17 cellular contexts compared by ENCODE assay signal in the genomic region with DNA sequence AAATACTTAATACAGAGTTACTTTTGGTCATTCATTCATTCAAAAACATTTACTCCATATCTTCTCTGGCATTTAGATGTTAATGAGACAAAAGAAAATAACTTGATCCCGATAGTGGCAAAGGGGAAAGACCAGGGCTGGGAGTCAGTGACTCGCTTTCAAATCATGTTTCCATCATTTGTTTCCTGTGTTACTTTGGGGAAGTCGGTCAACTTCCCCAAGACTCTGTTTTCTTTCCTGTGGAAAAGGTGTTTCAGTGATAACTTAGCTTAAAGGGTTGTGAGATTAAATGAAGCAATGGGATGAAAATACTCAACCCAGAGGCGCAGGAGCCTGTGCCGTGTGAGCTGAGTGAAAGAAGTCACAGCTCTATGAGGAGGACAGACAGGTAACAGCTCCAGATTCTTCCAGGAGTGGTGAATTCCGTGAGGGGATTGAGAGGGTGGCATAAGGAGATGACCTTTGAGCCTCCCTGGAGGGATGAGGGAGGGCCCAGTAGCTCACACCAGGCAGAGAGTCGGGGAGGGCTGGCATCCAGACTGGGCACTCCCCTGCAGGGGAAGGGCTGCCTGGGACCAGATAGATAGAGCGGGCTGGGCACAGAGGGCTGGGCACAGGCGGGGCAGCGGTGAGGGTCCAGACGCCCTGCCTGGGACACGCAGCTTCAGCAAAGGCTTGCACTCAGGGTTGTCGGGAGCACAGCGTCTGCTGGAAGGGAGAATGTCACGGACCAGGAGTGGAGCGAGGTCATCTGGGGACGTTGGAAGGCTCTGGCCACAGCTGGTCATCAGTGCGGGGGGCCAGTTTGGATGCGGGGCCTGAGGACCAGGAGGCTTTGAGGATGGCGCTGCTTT.
DNase-seq lines count a peak whose midpoint lies in the region; ATAC-seq and TF ChIP-seq lines count a peak whose summit lies in the region.
"Had no signal": no experiment of that assay in that cellular context is flagged by ENCODE, and none has a peak within 500 bp of the region (broad histone marks: within the 10 kb centered on the region; RNA-seq: fewer than 3 reads in every experiment).

No MANE protein-coding gene starts in this region.

- no peaks in the 10 kb centered on the region for H3K27me3 Mint-ChIP-seq in CD4-positive, CD25-positive, alpha-beta regulatory T cell
- H3K27me3 Mint-ChIP-seq in IgD-negative memory B cell (no peaks in the 10 kb centered on the region), endothelial cell (ENCODE audit: unreplicated experiment) (peaks cover 12% of the 10 kb centered on the region)
- no peaks in the 10 kb centered on the region for H3K27me3 Mint-ChIP-seq in naive thymus-derived CD8-positive, alpha-beta T cell
- H3K27me3 Mint-ChIP-seq: CD4-positive, alpha-beta memory T cell had no signal

- H3K9ac ChIP-seq in smooth muscle cell (ENCODE audit: low read depth): no peak overlapping the region

- ATAC-seq in CD4-positive, CD25-positive, alpha-beta regulatory T cell (ENCODE audit: low read depth in 2 of 2): no peak
- no peak for ATAC-seq in naive thymus-derived CD8-positive, alpha-beta T cell
- ATAC-seq in HG03045 (IDR thresholded peaks at IDR 0.05; ENCODE audit: unreplicated experiment): no peak

- H3K4me1 ChIP-seq in CD4-positive, CD25-positive, alpha-beta regulatory T cell (ENCODE audit: control insufficient read depth, insufficient read depth, low read length, poor library complexity, severe bottlenecking): no peaks in the 10 kb centered on the region
- H3K4me1 ChIP-seq in smooth muscle cell (ENCODE audit: low read depth): no peaks in the 10 kb centered on the region
- H3K4me1 ChIP-seq: right lobe of liver had no signal

- H3K27ac ChIP-seq in CD4-positive, CD25-positive, alpha-beta regulatory T cell (ENCODE audit: insufficient read depth, low read length, poor library complexity, severe bottlenecking): no peak overlapping the region
- no peak overlapping the region for H3K27ac ChIP-seq in smooth muscle cell (ENCODE audit: low read depth)
- H3K27ac ChIP-seq: right lobe of liver, testis, WERI-Rb-1 had no signal

- no peak overlapping the region for H3K4me2 ChIP-seq in smooth muscle cell

- H3K79me2 ChIP-seq in smooth muscle cell (ENCODE audit: low read depth): peaks cover 67% of the 10 kb centered on the region

- no peak overlapping the region for H2AFZ ChIP-seq in smooth muscle cell (ENCODE audit: low read depth)

- no peak for DNase-seq in CD4-positive, CD25-positive, alpha-beta regulatory T cell
- DNase-seq in endothelial cell (ENCODE audit: low spot score): no peak
- DNase-seq in naive thymus-derived CD8-positive, alpha-beta T cell: no peak
- DNase-seq in smooth muscle cell (lab: John Stamatoyannopoulos, UW; ENCODE audit: unreplicated experiment): no peak
- no peak for DNase-seq in stimulated activated CD4-positive, alpha-beta T cell treated with anti-CD3 and anti-CD28 coated beads, Interleukin-4, amount 100 ng/mL, for 4 hours
- DNase-seq in RKO (ENCODE audit: low spot score): no peak
- DNase-seq: activated T-cell treated with anti-CD3 and anti-CD28 coated beads, Interleukin-2, amount 50 U/mL, for 1 hour; CD4-positive, alpha-beta memory T cell; KG1; NCI-H1694 treated with DMSO at 0.1 percent for 48 hours; NCI-H524 treated with DMSO at 0.1 percent for 48 hours; right lobe of liver; SHP77; testis; WERI-Rb-1 had no signal

- no peaks in the 10 kb centered on the region for H3K9me3 Mint-ChIP-seq in CD4-positive, CD25-positive, alpha-beta regulatory T cell
- no peaks in the 10 kb centered on the region for H3K9me3 Mint-ChIP-seq in IgD-negative memory B cell
- H3K9me3 Mint-ChIP-seq in endothelial cell (ENCODE audit: unreplicated experiment): no peaks in the 10 kb centered on the region
- no peaks in the 10 kb centered on the region for H3K9me3 Mint-ChIP-seq in naive thymus-derived CD8-positive, alpha-beta T cell

- peaks cover 11 to 36% (median 26%) of the 10 kb centered on the region in 4 donors for H3K4me1 Mint-ChIP-seq in CD4-positive, CD25-positive, alpha-beta regulatory T cell
- H3K4me1 Mint-ChIP-seq in IgD-negative memory B cell: peaks cover 0 to 10% (median 3%) of the 10 kb centered on the region in 3 donors
- H3K4me1 Mint-ChIP-seq in endothelial cell (ENCODE audit: unreplicated experiment): peaks cover 45% of the 10 kb centered on the region
- peaks cover 31 to 64% (median 50%) of the 10 kb centered on the region in 4 donors for H3K4me1 Mint-ChIP-seq in naive thymus-derived CD8-positive, alpha-beta T cell

- H3K4me3 ChIP-seq in CD4-positive, CD25-positive, alpha-beta regulatory T cell (ENCODE audit: low read depth, low read length): no peak overlapping the region
- no peak overlapping the region for H3K4me3 ChIP-seq in smooth muscle cell
- H3K4me3 ChIP-seq: right lobe of liver, testis had no signal

- POLR2A ChIA-PET in naive thymus-derived CD8-positive, alpha-beta T cell (lab: Charles Lee): interaction anchor here (0.7 kb wide), 1 partner anchor 62 kb away, joined by 3 read pairs; no protein-coding TSS in a partner anchor

- H3K36me3 ChIP-seq in CD4-positive, CD25-positive, alpha-beta regulatory T cell (ENCODE audit: control insufficient read depth, insufficient read depth, low read length): peaks cover 6% of the 10 kb centered on the region
- no peaks in the 10 kb centered on the region for H3K36me3 ChIP-seq in smooth muscle cell (ENCODE audit: low read depth)
- H3K36me3 ChIP-seq: right lobe of liver, WERI-Rb-1 had no signal

- 85% methylated on average over 20 of the region's 20 CpGs for WGBS in smooth muscle cell (ENCODE audit: low lambda C conversion rate)

- H3K27me3 ChIP-seq in CD4-positive, CD25-positive, alpha-beta regulatory T cell (ENCODE audit: control insufficient read depth, insufficient read depth, low read length): no peaks in the 10 kb centered on the region
- H3K27me3 ChIP-seq in smooth muscle cell (ENCODE audit: low read depth): no peaks in the 10 kb centered on the region
- H3K27me3 ChIP-seq: right lobe of liver, testis had no signal

- peaks cover 50% of the 10 kb centered on the region for H4K20me1 ChIP-seq in smooth muscle cell (ENCODE audit: low read depth)

- H3K27ac Mint-ChIP-seq in CD4-positive, CD25-positive, alpha-beta regulatory T cell: peak overlapping the region in 2 of 3 donors; percentile 12 to 79
- H3K27ac Mint-ChIP-seq in IgD-negative memory B cell (peak overlapping the region in 2 of 3 donors; percentile 10 to 71), endothelial cell (ENCODE audit: unreplicated experiment) (peak overlapping the region; percentile 89)
- peak overlapping the region in 9 of 10 donors; percentile 2 to 88 (median 56) for H3K27ac Mint-ChIP-seq in naive thymus-derived CD8-positive, alpha-beta T cell

- H3K4me3 Mint-ChIP-seq in CD4-positive, CD25-positive, alpha-beta regulatory T cell: no peak overlapping the region
- H3K4me3 Mint-ChIP-seq in IgD-negative memory B cell (no peak overlapping the region), endothelial cell (ENCODE audit: unreplicated experiment) (peak overlapping the region; percentile 3)
- H3K4me3 Mint-ChIP-seq in naive thymus-derived CD8-positive, alpha-beta T cell: peak overlapping the region in 1 of 10 donors; percentile 73
- H3K4me3 Mint-ChIP-seq: CD4-positive, alpha-beta memory T cell had no signal

- no peaks in the 10 kb centered on the region for H3K9me3 ChIP-seq in CD4-positive, CD25-positive, alpha-beta regulatory T cell (ENCODE audit: control insufficient read depth in 2 of 2, low read length in 2 of 2)
- no peaks in the 10 kb centered on the region for H3K9me3 ChIP-seq in smooth muscle cell (replicated peaks; ENCODE audit: low read depth)
- H3K9me3 ChIP-seq: right lobe of liver, testis had no signal

- TF ChIP-seq CTCF in endothelial cell (IDR thresholded peaks at IDR 0.05; ENCODE audit: unreplicated experiment): no peak
- TF ChIP-seq CTCF in smooth muscle cell (IDR thresholded peaks at IDR 0.05; ENCODE audit: borderline replicate concordance, insufficient read depth, poor library complexity, severe bottlenecking): no peak

- peaks cover 15% of the 10 kb centered on the region for H3K36me3 Mint-ChIP-seq in CD4-positive, CD25-positive, alpha-beta regulatory T cell
- H3K36me3 Mint-ChIP-seq in IgD-negative memory B cell: peaks cover 18% of the 10 kb centered on the region
- H3K36me3 Mint-ChIP-seq in endothelial cell (ENCODE audit: low read depth, unreplicated experiment): peaks cover 21% of the 10 kb centered on the region
- peaks cover 7 to 20% (median 18%) of the 10 kb centered on the region in 3 donors for H3K36me3 Mint-ChIP-seq in naive thymus-derived CD8-positive, alpha-beta T cell

- no peaks in the 10 kb centered on the region for H3F3A ChIP-seq in smooth muscle cell (ENCODE audit: low read depth)
